Comparison of ENCODE assay signal across 33 cellular contexts in the genomic region with DNA sequence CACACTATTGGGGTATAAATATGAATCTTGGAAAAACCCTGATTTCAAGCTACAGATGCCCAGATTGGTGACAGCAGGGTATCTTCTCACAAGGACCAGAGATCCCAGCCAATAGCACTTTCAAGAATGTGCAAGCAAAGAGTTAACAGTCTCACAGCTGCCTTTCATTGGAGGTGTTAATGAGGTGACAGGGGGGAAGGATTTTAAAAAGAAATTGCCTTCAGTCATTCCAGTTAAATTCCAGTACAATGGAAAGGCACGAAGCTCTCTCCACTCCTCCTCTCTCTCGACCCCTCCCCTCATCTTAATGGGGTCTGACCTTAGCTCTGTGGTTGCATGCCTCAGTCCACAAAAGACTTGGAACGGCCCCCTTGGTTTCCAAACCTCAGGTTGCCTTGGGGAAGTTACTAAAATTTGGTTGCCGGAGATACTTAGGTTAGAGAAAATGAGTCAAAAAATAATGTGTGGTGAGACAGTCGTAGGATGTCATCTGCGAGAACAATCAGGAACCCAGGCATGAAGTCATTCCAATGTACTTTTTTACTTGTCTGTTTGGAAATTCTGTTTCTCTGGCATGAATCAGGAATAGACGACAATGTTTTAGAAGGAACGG.
"Had no signal": no experiment of that assay in that cellular context is flagged by ENCODE, and none has a peak within 500 bp of the region (broad histone marks: within the 10 kb centered on the region; RNA-seq: fewer than 3 reads in every experiment).

No MANE protein-coding gene starts in this region.

- H3K27me3 Mint-ChIP-seq: activated naive CD4-positive, alpha-beta T cell treated with anti-CD3 and anti-CD28 coated beads, Interleukin-2, amount 50 U/mL, for 24 hours; activated naive CD8-positive, alpha-beta T cell treated with anti-CD3 and anti-CD28 coated beads, Interleukin-2, amount 50 U/mL, for 24 hours; activated T-cell treated with anti-CD3 and anti-CD28 coated beads, Interleukin-2, amount 50 U/mL, for 24 hours; activated T-helper 17 cell treated with anti-CD3 and anti-CD28 coated beads, Interleukin-2, amount 50 U/mL, for 72 hours had no signal

- H3K9me3 Mint-ChIP-seq: activated naive CD4-positive, alpha-beta T cell treated with anti-CD3 and anti-CD28 coated beads, Interleukin-2, amount 50 U/mL, for 24 hours had no signal

- H3K4me1 Mint-ChIP-seq: activated naive CD4-positive, alpha-beta T cell treated with anti-CD3 and anti-CD28 coated beads, Interleukin-2, amount 50 U/mL, for 24 hours; activated naive CD8-positive, alpha-beta T cell treated with anti-CD3 and anti-CD28 coated beads, Interleukin-2, amount 50 U/mL, for 24 hours; activated T-helper 17 cell treated with anti-CD3 and anti-CD28 coated beads, Interleukin-2, amount 50 U/mL, for 72 hours; natural killer cell had no signal

- H3K27me3 ChIP-seq: cardiac muscle cell, dorsolateral prefrontal cortex, heart right ventricle, left lung, upper lobe of left lung, vagina had no signal

- DNase-seq: activated CD4-positive, alpha-beta T cell treated with anti-CD3 and anti-CD28 coated beads for 4 hours; activated CD4-positive, alpha-beta T cell treated with anti-CD3 and anti-CD28 coated beads, Interleukin-2, amount 50 U/mL, for 48 hours; activated CD8-positive, alpha-beta memory T cell treated with anti-CD3 and anti-CD28 coated beads, Interleukin-2, amount 50 U/mL, for 48 hours; activated gamma-delta T cell treated with Interleukin-2 at 50 U/mL for 16 hours; activated naive CD8-positive, alpha-beta T cell treated with anti-CD3 and anti-CD28 coated beads, Interleukin-2, amount 50 U/mL, for 24 hours; activated T-cell treated with anti-CD3 and anti-CD28 coated beads, Interleukin-2, amount 50 U/mL, for 24 hours; amygdala; cerebellar nuclear complex; dorsolateral prefrontal cortex; effector memory CD4-positive, alpha-beta T cell; foreskin fibroblast; heart right ventricle; kidney glomerular epithelial cell; left lung; lower lobe of right lung; mesenchymal stem cell; natural killer cell; retina; stimulated activated CD4-positive, alpha-beta T cell treated with anti-CD3 and anti-CD28 coated beads, Interleukin-12 subunit alpha, Interleukin-12 subunit beta, amount 100 ng/mL, for 4 hours; stimulated activated CD4-positive, alpha-beta T cell treated with anti-CD3 and anti-CD28 coated beads, Interleukin-4, amount 100 ng/mL, for 1 hour; stimulated activated naive CD8-positive, alpha-beta T cell treated with anti-CD3 and anti-CD28 coated beads, Interleukin-15, Interleukin-2, amounts not matched to agents 100 U/mL and 50 U/mL, for 24 hours; T-helper 1 cell had no signal

- H3K9me3 ChIP-seq: lower lobe of right lung, upper lobe of left lung, vagina had no signal

- H3K36me3 Mint-ChIP-seq: activated naive CD4-positive, alpha-beta T cell treated with anti-CD3 and anti-CD28 coated beads, Interleukin-2, amount 50 U/mL, for 24 hours; brain; natural killer cell had no signal

- H3K4me1 ChIP-seq: left lung, lower lobe of right lung, upper lobe of left lung, vagina had no signal

- H3K4me3 ChIP-seq: cardiac muscle cell, coronary artery, dorsolateral prefrontal cortex, heart right ventricle, left lung, lower lobe of right lung, skin epidermis, upper lobe of left lung, vagina had no signal

- H3K27ac Mint-ChIP-seq: activated naive CD4-positive, alpha-beta T cell treated with anti-CD3 and anti-CD28 coated beads, Interleukin-2, amount 50 U/mL, for 24 hours; activated naive CD8-positive, alpha-beta T cell treated with anti-CD3 and anti-CD28 coated beads, Interleukin-2, amount 50 U/mL, for 24 hours; activated T-cell treated with anti-CD3 and anti-CD28 coated beads, Interleukin-2, amount 50 U/mL, for 24 hours; activated T-helper 17 cell treated with anti-CD3 and anti-CD28 coated beads, Interleukin-2, amount 50 U/mL, for 72 hours; natural killer cell; progenitor cell of endocrine pancreas; T-helper 2 cell treated with Interferon-gamma antibody and Interleukin-4, amounts not matched to agents 5 μg/mL and 100 μg/mL, for 36 hours had no signal

- H3K36me3 ChIP-seq: cardiac muscle cell, heart right ventricle, left lung, lower lobe of right lung, upper lobe of left lung, vagina had no signal

- H3K4me3 Mint-ChIP-seq: activated naive CD4-positive, alpha-beta T cell treated with anti-CD3 and anti-CD28 coated beads, Interleukin-2, amount 50 U/mL, for 24 hours; activated naive CD8-positive, alpha-beta T cell treated with anti-CD3 and anti-CD28 coated beads, Interleukin-2, amount 50 U/mL, for 24 hours; activated T-cell treated with anti-CD3 and anti-CD28 coated beads, Interleukin-2, amount 50 U/mL, for 24 hours; activated T-helper 17 cell treated with anti-CD3 and anti-CD28 coated beads, Interleukin-2, amount 50 U/mL, for 72 hours; natural killer cell; T-helper 2 cell treated with Interferon-gamma antibody and Interleukin-4, amounts not matched to agents 5 μg/mL and 100 μg/mL, for 36 hours had no signal

- ATAC-seq: activated naive CD8-positive, alpha-beta T cell treated with anti-CD3 and anti-CD28 coated beads, Interleukin-2, amount 50 U/mL, for 24 hours; activated T-helper 17 cell treated with anti-CD3 and anti-CD28 coated beads, Interleukin-2, amount 50 U/mL, for 72 hours; left lung; lower lobe of right lung; natural killer cell; sciatic nerve; stimulated activated naive CD8-positive, alpha-beta T cell treated with anti-CD3 and anti-CD28 coated beads, Interleukin-15, Interleukin-2, amounts not matched to agents 100 U/mL and 50 U/mL, for 24 hours had no signal

- H3K27ac ChIP-seq: cardiac muscle cell, coronary artery, heart right ventricle, left lung, lower lobe of right lung, skin epidermis, upper lobe of left lung, vagina had no signal
